Comparison of ENCODE assay signal across 1 cellular context in the genomic region with DNA sequence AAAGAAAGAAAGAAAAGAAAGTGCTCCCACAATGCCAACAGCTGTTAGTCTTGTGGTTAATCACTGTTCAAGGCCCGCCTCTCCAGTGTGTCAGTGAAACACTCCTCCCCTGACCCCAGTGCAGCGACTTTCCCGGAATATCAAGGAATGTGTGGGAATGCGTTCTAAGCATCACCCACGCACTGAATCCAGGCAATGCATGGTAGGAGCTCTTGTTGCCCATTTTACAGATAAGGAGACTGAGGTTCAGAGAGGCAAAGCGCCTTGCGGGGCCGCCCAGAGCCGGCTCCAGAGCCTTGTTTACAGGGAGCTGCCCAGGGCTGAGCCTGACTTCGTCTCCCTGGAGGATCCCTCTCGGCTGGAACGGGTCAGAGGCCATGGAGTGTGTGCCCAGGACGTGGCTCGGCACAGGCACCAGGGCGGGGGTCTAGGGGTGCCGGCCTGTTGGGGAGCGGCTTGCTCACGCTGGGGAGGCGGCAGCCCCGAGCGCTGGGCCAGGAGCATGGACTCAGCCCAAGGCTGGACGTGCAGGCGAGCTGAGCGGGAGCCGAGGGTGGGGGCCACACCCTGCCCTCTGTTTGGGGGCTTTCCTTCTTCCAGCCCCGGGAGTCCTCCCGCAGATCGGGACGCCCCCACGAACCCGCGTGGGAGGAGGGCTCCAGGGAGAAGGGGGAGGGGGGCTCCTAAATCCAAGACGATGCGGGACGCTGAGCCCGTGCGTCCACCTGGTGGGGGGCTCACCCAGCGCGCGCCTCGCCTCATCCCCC.
A peak's percentile ranks its signal among the peaks of the same experiment; 100 is the strongest.
TF ChIP-seq lines count a peak whose summit lies in the region.

No MANE protein-coding gene starts in this region.

TF ChIP-seq in GM12878, 131 proteins besides CTCF, POLR2A, EP300 and RAD21 (continued from another document):
- TF ChIP-seq NFIC (IDR thresholded peaks at IDR 0.05; ENCODE audit: low read depth, low read length) (no peak), ZNF274 (IDR thresholded peaks at IDR 0.05; ENCODE audit: insufficient read depth, insufficient read length) (no peak), ZZZ3 (IDR thresholded peaks at IDR 0.05; ENCODE audit: control insufficient read depth, insufficient read length, low read depth) (no peak), JUND (IDR thresholded peaks at IDR 0.05; ENCODE audit: low read depth, low read length) (no peak), CHD2 (IDR thresholded peaks at IDR 0.05; ENCODE audit: borderline replicate concordance, low read depth, low read length) (no peak), RBBP5 (conservative IDR thresholded peaks at IDR 0.05) (no peak), NFXL1 (IDR thresholded peaks at IDR 0.05; ENCODE audit: borderline replicate concordance) (no peak), MYB (IDR thresholded peaks at IDR 0.05; ENCODE audit: borderline replicate concordance, low read depth, low read length) (no peak), HDGF (IDR thresholded peaks at IDR 0.05) (peak; percentile 39; the same call in 1 of the 2 replicates), SMARCA5 (IDR thresholded peaks at IDR 0.05) (0 out of 2 replicates have a peak, but pooled peaks have one; percentile 42), MYC (IDR thresholded peaks at IDR 0.05; ENCODE audit: insufficient read depth, insufficient read length, insufficient replicate concordance, low read length, severe bottlenecking) (no peak), ETV6 (conservative IDR thresholded peaks at IDR 0.05 in 1 of 2, IDR thresholded peaks at IDR 0.05 in 1 of 2; ENCODE audit: borderline replicate concordance in 1 of 2, low read depth in 1 of 2) (no peak), ATF7 (IDR thresholded peaks at IDR 0.05; ENCODE audit: low read depth) (no peak), SUZ12 (IDR thresholded peaks at IDR 0.05; ENCODE audit: unreplicated experiment) (no peak), NKRF (conservative IDR thresholded peaks at IDR 0.05) (peak; percentile 35), HDAC6 (IDR thresholded peaks at IDR 0.05; ENCODE audit: unreplicated experiment) (no peak)
- TF ChIP-seq, protein P1, sequence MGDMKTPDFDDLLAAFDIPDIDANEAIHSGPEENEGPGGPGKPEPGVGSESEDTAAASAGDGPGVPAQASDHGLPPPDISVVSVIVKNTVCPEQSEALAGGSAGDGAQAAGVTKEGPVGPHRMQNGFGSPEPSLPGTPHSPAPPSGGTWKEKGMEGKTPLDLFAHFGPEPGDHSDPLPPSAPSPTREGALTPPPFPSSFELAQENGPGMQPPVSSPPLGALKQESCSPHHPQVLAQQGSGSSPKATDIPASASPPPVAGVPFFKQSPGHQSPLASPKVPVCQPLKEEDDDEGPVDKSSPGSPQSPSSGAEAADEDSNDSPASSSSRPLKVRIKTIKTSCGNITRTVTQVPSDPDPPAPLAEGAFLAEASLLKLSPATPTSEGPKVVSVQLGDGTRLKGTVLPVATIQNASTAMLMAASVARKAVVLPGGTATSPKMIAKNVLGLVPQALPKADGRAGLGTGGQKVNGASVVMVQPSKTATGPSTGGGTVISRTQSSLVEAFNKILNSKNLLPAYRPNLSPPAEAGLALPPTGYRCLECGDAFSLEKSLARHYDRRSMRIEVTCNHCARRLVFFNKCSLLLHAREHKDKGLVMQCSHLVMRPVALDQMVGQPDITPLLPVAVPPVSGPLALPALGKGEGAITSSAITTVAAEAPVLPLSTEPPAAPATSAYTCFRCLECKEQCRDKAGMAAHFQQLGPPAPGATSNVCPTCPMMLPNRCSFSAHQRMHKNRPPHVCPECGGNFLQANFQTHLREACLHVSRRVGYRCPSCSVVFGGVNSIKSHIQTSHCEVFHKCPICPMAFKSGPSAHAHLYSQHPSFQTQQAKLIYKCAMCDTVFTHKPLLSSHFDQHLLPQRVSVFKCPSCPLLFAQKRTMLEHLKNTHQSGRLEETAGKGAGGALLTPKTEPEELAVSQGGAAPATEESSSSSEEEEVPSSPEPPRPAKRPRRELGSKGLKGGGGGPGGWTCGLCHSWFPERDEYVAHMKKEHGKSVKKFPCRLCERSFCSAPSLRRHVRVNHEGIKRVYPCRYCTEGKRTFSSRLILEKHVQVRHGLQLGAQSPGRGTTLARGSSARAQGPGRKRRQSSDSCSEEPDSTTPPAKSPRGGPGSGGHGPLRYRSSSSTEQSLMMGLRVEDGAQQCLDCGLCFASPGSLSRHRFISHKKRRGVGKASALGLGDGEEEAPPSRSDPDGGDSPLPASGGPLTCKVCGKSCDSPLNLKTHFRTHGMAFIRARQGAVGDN (IDR thresholded peaks at IDR 0.05), result no peak
